In the genomic region with DNA sequence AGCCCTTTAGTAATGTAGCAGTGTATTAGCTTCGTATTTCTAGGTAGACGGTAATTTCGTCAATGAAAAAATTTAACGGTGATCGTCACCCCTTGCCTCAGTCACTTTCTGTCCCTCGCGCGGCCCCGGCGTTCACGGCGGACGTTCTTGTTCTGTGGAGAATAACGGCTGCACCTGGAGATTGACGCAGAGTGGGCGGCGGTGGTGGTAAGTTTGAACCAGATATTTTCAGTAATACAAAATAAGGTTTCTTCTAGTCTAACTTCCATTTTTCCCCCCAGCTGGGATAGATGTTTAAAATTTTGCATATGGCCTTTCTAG, we compare ENCODE assay signal across 8 cellular contexts. TPM values are rescaled to one million over a fixed set of nuclear protein-coding genes. Genes with fewer than 3 reads are reported as not detected.
DNase-seq lines count a peak whose midpoint lies in the region; ATAC-seq and TF ChIP-seq lines count a peak whose summit lies in the region.

No MANE protein-coding gene starts in this region.

- peak overlapping the region; percentile 97 for H3K4me3 Mint-ChIP-seq in activated naive CD4-positive, alpha-beta T cell treated with anti-CD3 and anti-CD28 coated beads for 36 hours

- TF ChIP-seq EP300 in sigmoid colon (IDR thresholded peaks at IDR 0.05) = no peak

- WGBS in HUES64 = under 1% methylated on average over 13 of the region's 17 CpGs
- 0 to 1% methylated on average over 17 of the region's 17 CpGs for WGBS in sigmoid colon, 2 donors

- peak overlapping the region; percentile 99 for H3K4me3 ChIP-seq in HUES64 (ENCODE audit: low read length)
- H3K4me3 ChIP-seq in left ventricle myocardium inferior = peak overlapping the region; percentile 94
- H3K4me3 ChIP-seq in sigmoid colon = peak overlapping the region; percentile 77 to 92 (median 82)

- H3K36me3 Mint-ChIP-seq in activated naive CD4-positive, alpha-beta T cell treated with anti-CD3 and anti-CD28 coated beads for 36 hours (ENCODE audit: low read depth) = peaks cover 71% of the 10 kb centered on the region

- no peak for ATAC-seq in HG03442 (IDR thresholded peaks at IDR 0.05; ENCODE audit: unreplicated experiment)

- intact Hi-C loops in activated naive CD4-positive, alpha-beta T cell treated with anti-CD3 and anti-CD28 coated beads for 36 hours (cut with micrococcal nuclease) = loop anchor here (1.0 kb wide), 9 partner anchors 50 to 443 kb away; partner anchors contain the start of genes CHFR, POLE, PXMP2 and ZNF140
- intact Hi-C loops in left ventricle myocardium inferior (cut with micrococcal nuclease) (loop anchor here (2.0 kb wide), 1 partner anchor 50 kb away; the partner anchor contains the start of gene ZNF140), sigmoid colon (cut with DNase I) (loop anchor here (1.0 to 2.0 kb wide), 4 partner anchors 50 to 144 kb away; partner anchors contain the start of genes ZNF140, ZNF26, ZNF268 and ZNF84)

- H3K36me3 ChIP-seq in HUES64 (ENCODE audit: insufficient read depth, low read length) = peaks cover 69% of the 10 kb centered on the region
- peaks cover 65% of the 10 kb centered on the region for H3K36me3 ChIP-seq in left ventricle myocardium inferior
- peaks cover 4 to 60% (median 28%) of the 10 kb centered on the region in 4 donors for H3K36me3 ChIP-seq in sigmoid colon

- TF ChIP-seq CTCF in left ventricle myocardium inferior (IDR thresholded peaks at IDR 0.05; ENCODE audit: borderline replicate concordance) (no peak), sigmoid colon (IDR thresholded peaks at IDR 0.05) (no peak)

- DNase-seq in NCI-H2171 treated with DMSO at 0.1 percent for 48 hours (lab: John Stamatoyannopoulos, UW) (peak; percentile 62), NCI-H2171 (lab: John Stamatoyannopoulos, UW) (no peak), left ventricle myocardium inferior (peak; percentile 26), sigmoid colon (peak; percentile 67), KG1 (lab: John Stamatoyannopoulos, UW) (no peak)
- peak; percentile 64 for DNase-seq in activated naive CD4-positive, alpha-beta T cell treated with anti-CD3 and anti-CD28 coated beads for 36 hours

- no peak for TF ChIP-seq POLR2A in sigmoid colon (IDR thresholded peaks at IDR 0.05)

- H3K27me3 Mint-ChIP-seq in activated naive CD4-positive, alpha-beta T cell treated with anti-CD3 and anti-CD28 coated beads for 36 hours (ENCODE audit: low read depth) = no peaks in the 10 kb centered on the region

- peak overlapping the region; percentile 95 for H3K27ac ChIP-seq in HUES64 (ENCODE audit: low read depth, low read length)
- peak overlapping the region; percentile 98 for H3K27ac ChIP-seq in left ventricle myocardium inferior (replicated peaks)
- peak overlapping the region; percentile 95 to 98 (median 96) for H3K27ac ChIP-seq in sigmoid colon

- H3K9me3 ChIP-seq in HUES64 (ENCODE audit: insufficient read depth, low read depth, low read length) (peaks cover 72% of the 10 kb centered on the region), left ventricle myocardium inferior (replicated peaks) (peaks cover 68% of the 10 kb centered on the region), sigmoid colon (peaks cover 7 to 47% (median 38%) of the 10 kb centered on the region in 4 donors)

- peaks cover 5% of the 10 kb centered on the region; the same call in 1 of the 2 replicates for H3K4me1 ChIP-seq in HUES64 (ENCODE audit: insufficient read depth, low read length)
- peaks cover 33% of the 10 kb centered on the region for H3K4me1 ChIP-seq in left ventricle myocardium inferior
- H3K4me1 ChIP-seq in sigmoid colon = peaks cover 0 to 14% (median 6%) of the 10 kb centered on the region in 4 donors

- CTCF ChIA-PET in activated naive CD4-positive, alpha-beta T cell treated with anti-CD3 and anti-CD28 coated beads for 36 hours (lab: Charles Lee) = no interaction called here

- peak overlapping the region; percentile 97 for H3K27ac Mint-ChIP-seq in activated naive CD4-positive, alpha-beta T cell treated with anti-CD3 and anti-CD28 coated beads for 36 hours

- H3K27me3 ChIP-seq in HUES64 (ENCODE audit: insufficient read depth, low read length) (no peaks in the 10 kb centered on the region), left ventricle myocardium inferior (ENCODE audit: low read depth) (no peaks in the 10 kb centered on the region), sigmoid colon (no peaks in the 10 kb centered on the region)

- peak overlapping the region; percentile 97 for H3K9ac ChIP-seq in HUES64 (ENCODE audit: low read depth, low read length)

- peaks cover 41% of the 10 kb centered on the region for H3K9me3 Mint-ChIP-seq in activated naive CD4-positive, alpha-beta T cell treated with anti-CD3 and anti-CD28 coated beads for 36 hours

- H3K4me1 Mint-ChIP-seq in activated naive CD4-positive, alpha-beta T cell treated with anti-CD3 and anti-CD28 coated beads for 36 hours (ENCODE audit: low read depth) = peaks cover 14% of the 10 kb centered on the region

RNA-seq across cellular contexts. Expression of gene ZNF10, which starts 0.3 kb away (rescaled TPM):
- 6.9 TPM for polyA plus RNA-seq in HUES64 (2013, experiment 1 of 2)
- polyA plus RNA-seq in HUES64 (2013, experiment 2 of 2) = 6.1 TPM
- 1 to 10 TPM; 4.9 to 6.0 TPM for total RNA-seq in activated naive CD4-positive, alpha-beta T cell treated with anti-CD3 and anti-CD28 coated beads for 36 hours
- total RNA-seq in left ventricle myocardium inferior = 5.6 TPM
- total RNA-seq in sigmoid colon = 10 to 100 TPM; 10.5 to 22.8 (median 13.1) TPM
- 1 to 10 TPM in 2 of 3 donors, under 1 TPM in 1; 0.46 to 3.0 (median 1.2) TPM for polyA plus RNA-seq in sigmoid colon

RNA-seq across cellular contexts. Expression of gene ZNF891, which starts 0.7 kb away (rescaled TPM):
- 1.0 TPM for polyA plus RNA-seq in HUES64 (2013, experiment 1 of 2)
- polyA plus RNA-seq in HUES64 (2013, experiment 2 of 2) = 1.0 TPM
- 1 to 10 TPM; 1.1 to 1.2 TPM for total RNA-seq in activated naive CD4-positive, alpha-beta T cell treated with anti-CD3 and anti-CD28 coated beads for 36 hours
- 1.1 TPM for total RNA-seq in left ventricle myocardium inferior
- 1 to 10 TPM; 3.1 to 6.1 (median 4.4) TPM for total RNA-seq in sigmoid colon
- under 1 TPM; under 0.01 to 0.98 (median 0.23) TPM for polyA plus RNA-seq in sigmoid colon

RNA-seq across cellular contexts. Expression of gene ZNF140, which starts 50.0 kb away (rescaled TPM):
- polyA plus RNA-seq in HUES64 (2013, experiment 1 of 2) = 12.6 TPM
- polyA plus RNA-seq in HUES64 (2013, experiment 2 of 2) = 14.5 TPM
- total RNA-seq in activated naive CD4-positive, alpha-beta T cell treated with anti-CD3 and anti-CD28 coated beads for 36 hours = 10 to 100 TPM; 13.3 to 13.9 TPM
- total RNA-seq in left ventricle myocardium inferior = 6.7 TPM
- total RNA-seq in sigmoid colon = 10 to 100 TPM; 12.4 to 18.8 (median 15.4) TPM
- 10 to 100 TPM in 2 of 3 donors, 1 to 10 TPM in 1; 7.8 to 14.8 (median 12.9) TPM for polyA plus RNA-seq in sigmoid colon

RNA-seq across cellular contexts. Expression of gene ZNF268, which starts 50.5 kb away (rescaled TPM):
- 17.4 TPM for polyA plus RNA-seq in HUES64 (2013, experiment 1 of 2)
- polyA plus RNA-seq in HUES64 (2013, experiment 2 of 2) = 15.8 TPM
- total RNA-seq in activated naive CD4-positive, alpha-beta T cell treated with anti-CD3 and anti-CD28 coated beads for 36 hours = 1 to 10 TPM; 8.4 to 9.1 TPM
- total RNA-seq in left ventricle myocardium inferior (8.2 TPM), sigmoid colon (10 to 100 TPM; 12.8 to 21.9 (median 19.5) TPM)
- 1 to 10 TPM; 2.8 to 6.9 (median 5.4) TPM for polyA plus RNA-seq in sigmoid colon

Comparison
In these comparisons a context has a peak if more than half of its experiments do, and no peak if none do; other contexts are left out.
1. DNase-seq: peak in NCI-H2171 treated with DMSO at 0.1 percent for 48 hours (single experiment), activated naive CD4-positive, alpha-beta T cell treated with anti-CD3 and anti-CD28 coated beads for 36 hours (single experiment), left ventricle myocardium inferior (single experiment) and sigmoid colon (single experiment); none in NCI-H2171 (single experiment) and KG1 (single experiment).
2. Peak in every context shown above with its lines, with median percentiles within 50 percentile points of each other: H3K27ac ChIP-seq and H3K4me3 ChIP-seq.